In the genomic region with DNA sequence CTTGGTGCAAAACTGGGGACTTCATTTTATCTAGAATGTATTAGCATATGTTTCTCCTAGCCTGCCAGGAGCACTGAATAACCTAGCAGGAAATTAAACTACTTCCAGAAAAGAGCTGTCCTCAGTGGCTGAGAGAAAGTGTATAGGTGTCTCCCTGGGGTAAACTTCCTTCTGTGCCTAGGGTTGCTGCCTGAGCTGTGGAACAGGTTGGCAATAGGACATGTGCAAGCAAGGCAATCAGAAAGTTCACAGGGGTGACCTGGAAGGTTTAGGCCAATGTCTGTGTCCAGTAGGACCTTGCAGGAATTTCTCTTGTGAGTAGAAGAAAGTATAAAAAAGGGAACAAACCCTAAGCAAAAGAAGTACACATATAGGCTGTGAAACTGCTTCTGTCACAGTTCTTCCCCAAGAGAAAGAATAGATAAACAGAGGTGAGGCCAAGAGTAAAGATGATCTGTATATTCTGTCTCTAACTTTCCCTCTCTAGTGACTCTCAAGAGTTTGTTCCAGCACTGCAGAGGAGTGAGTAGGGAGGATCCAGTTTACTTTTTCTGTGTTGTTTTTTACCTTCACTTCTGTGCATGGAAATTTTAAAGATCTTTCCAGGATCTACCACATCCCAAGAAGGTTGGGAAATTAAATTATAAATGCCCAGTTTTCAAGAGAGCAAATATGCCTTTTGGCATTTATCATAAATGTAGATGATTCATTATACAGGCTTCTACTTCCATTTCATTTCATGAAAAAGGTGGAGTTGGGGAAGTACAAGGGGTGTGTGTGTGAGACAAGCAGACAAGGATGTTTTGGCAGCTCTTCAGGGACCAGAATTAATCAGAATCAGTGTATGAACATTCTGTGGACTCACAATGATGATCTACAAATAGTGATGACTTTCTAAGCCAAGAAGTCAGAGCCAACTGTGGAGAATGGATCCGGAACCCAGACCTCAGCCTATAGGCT, we compare ENCODE assay signal across 11 cellular contexts.
DNase-seq lines count a peak whose midpoint lies in the region; ATAC-seq and TF ChIP-seq lines count a peak whose summit lies in the region.
"Had no signal": no experiment of that assay in that cellular context is flagged by ENCODE, and none has a peak within 500 bp of the region (broad histone marks: within the 10 kb centered on the region; RNA-seq: fewer than 3 reads in every experiment).

No MANE protein-coding gene starts in this region.

- peaks cover 86% of the 10 kb centered on the region for H3K4me1 Mint-ChIP-seq in activated naive CD4-positive, alpha-beta T cell treated with anti-CD3 and anti-CD28 coated beads, Interleukin-2, amount 10 ng/mL, durations not matched to agents 7 days and 5 days
- peaks cover 34% of the 10 kb centered on the region for H3K4me1 Mint-ChIP-seq in WTC11
- peaks cover 55% of the 10 kb centered on the region for H3K4me1 Mint-ChIP-seq in stimulated activated memory B cell treated with anti-CD40 and anti-IgM and Interleukin-4, amounts not matched to agents 10 μg/mL and 1 μg/mL and 100 μg/mL, for 72 hours

- H3K27ac Mint-ChIP-seq in activated naive CD4-positive, alpha-beta T cell treated with anti-CD3 and anti-CD28 coated beads, Interleukin-2, amount 10 ng/mL, durations not matched to agents 7 days and 5 days: peak overlapping the region; percentile 85
- H3K27ac Mint-ChIP-seq in WTC11: 0 out of 2 replicates have a peak overlapping the region, but pooled peaks have one; percentile 52
- H3K27ac Mint-ChIP-seq in stimulated activated memory B cell treated with anti-CD40 and anti-IgM and Interleukin-4, amounts not matched to agents 10 μg/mL and 1 μg/mL and 100 μg/mL, for 72 hours: peak overlapping the region; percentile 66

- TF ChIP-seq CTCF in WTC11 (IDR thresholded peaks at IDR 0.05): no peak

- H3K36me3 Mint-ChIP-seq in activated naive CD4-positive, alpha-beta T cell treated with anti-CD3 and anti-CD28 coated beads, Interleukin-2, amount 10 ng/mL, durations not matched to agents 7 days and 5 days: peaks cover 38% of the 10 kb centered on the region
- peaks cover 9% of the 10 kb centered on the region; the same call in 1 of the 2 replicates for H3K36me3 Mint-ChIP-seq in WTC11
- no peaks in the 10 kb centered on the region for H3K36me3 Mint-ChIP-seq in stimulated activated memory B cell treated with anti-CD40 and anti-IgM and Interleukin-4, amounts not matched to agents 10 μg/mL and 1 μg/mL and 100 μg/mL, for 72 hours

- CTCF ChIA-PET in activated naive CD4-positive, alpha-beta T cell treated with anti-CD3 and anti-CD28 coated beads, Interleukin-2, amount 10 ng/mL, durations not matched to agents 7 days and 5 days (lab: Charles Lee): no interaction called here
- CTCF ChIA-PET in WTC11 (lab: Charles Lee): no interaction called here

- H3K4me3 Mint-ChIP-seq in activated naive CD4-positive, alpha-beta T cell treated with anti-CD3 and anti-CD28 coated beads, Interleukin-2, amount 10 ng/mL, durations not matched to agents 7 days and 5 days: no peak overlapping the region
- H3K4me3 Mint-ChIP-seq in WTC11: no peak overlapping the region
- H3K4me3 Mint-ChIP-seq in stimulated activated memory B cell treated with anti-CD40 and anti-IgM and Interleukin-4, amounts not matched to agents 10 μg/mL and 1 μg/mL and 100 μg/mL, for 72 hours: no peak overlapping the region

- DNase-seq in activated naive CD4-positive, alpha-beta T cell treated with anti-CD3 and anti-CD28 coated beads, Interleukin-2, amount 10 ng/mL, durations not matched to agents 7 days and 5 days: no peak
- DNase-seq in activated naive CD4-positive, alpha-beta T cell treated with anti-CD3 and anti-CD28 coated beads, Interleukin-2, amount 50 U/mL, for 16 hours: no peak
- no peak for DNase-seq in WTC11 (ENCODE audit: low spot score)
- peak; percentile 56 for DNase-seq in fibroblast of gingiva (ENCODE audit: low read depth)
- DNase-seq in Ammon's horn (ENCODE audit: low spot score): no peak
- DNase-seq in activated CD4-positive, CD25-positive, alpha-beta regulatory T cell (lab: John Stamatoyannopoulos, UW): no peak
- DNase-seq: Caco-2, left ventricle myocardium superior, NCI-H2081 treated with DMSO at 0.1 percent for 48 hours had no signal

- no peaks in the 10 kb centered on the region for H3K27me3 Mint-ChIP-seq in activated naive CD4-positive, alpha-beta T cell treated with anti-CD3 and anti-CD28 coated beads, Interleukin-2, amount 10 ng/mL, durations not matched to agents 7 days and 5 days
- H3K27me3 Mint-ChIP-seq in WTC11 (ENCODE audit: low read depth): peaks cover 14% of the 10 kb centered on the region
- no peaks in the 10 kb centered on the region for H3K27me3 Mint-ChIP-seq in stimulated activated memory B cell treated with anti-CD40 and anti-IgM and Interleukin-4, amounts not matched to agents 10 μg/mL and 1 μg/mL and 100 μg/mL, for 72 hours

- no peaks in the 10 kb centered on the region for H3K9me3 Mint-ChIP-seq in activated naive CD4-positive, alpha-beta T cell treated with anti-CD3 and anti-CD28 coated beads, Interleukin-2, amount 10 ng/mL, durations not matched to agents 7 days and 5 days
- H3K9me3 Mint-ChIP-seq in WTC11: no peaks in the 10 kb centered on the region
- H3K9me3 Mint-ChIP-seq in stimulated activated memory B cell treated with anti-CD40 and anti-IgM and Interleukin-4, amounts not matched to agents 10 μg/mL and 1 μg/mL and 100 μg/mL, for 72 hours: no peaks in the 10 kb centered on the region

- ATAC-seq in WTC11 (no peak), HG02973 (IDR thresholded peaks at IDR 0.05; ENCODE audit: unreplicated experiment) (no peak)
- ATAC-seq in stimulated activated memory B cell treated with anti-CD40 and anti-IgM and Interleukin-4, amounts not matched to agents 10 μg/mL and 1 μg/mL and 100 μg/mL, for 72 hours: peak; percentile 51
- ATAC-seq: left ventricle myocardium superior had no signal

- POLR2A ChIA-PET in WTC11 (lab: Charles Lee): no interaction called here

TF ChIP-seq in WTC11, 78 proteins besides CTCF, POLR2A, EP300 and RAD21:
- TF ChIP-seq ZBTB43 (CRISPR knock-in tag; IDR thresholded peaks at IDR 0.05) (no peak), ZNF281 (CRISPR knock-in tag; IDR thresholded peaks at IDR 0.05) (no peak), SOX15 (CRISPR knock-in tag; IDR thresholded peaks at IDR 0.05) (no peak), ZNF219 (CRISPR knock-in tag; IDR thresholded peaks at IDR 0.05; ENCODE audit: borderline replicate concordance) (no peak), ZMAT4 (CRISPR knock-in tag; IDR thresholded peaks at IDR 0.05) (no peak), ZNF423 (CRISPR knock-in tag; IDR thresholded peaks at IDR 0.05) (no peak)
- TF ChIP-seq, protein P1, sequence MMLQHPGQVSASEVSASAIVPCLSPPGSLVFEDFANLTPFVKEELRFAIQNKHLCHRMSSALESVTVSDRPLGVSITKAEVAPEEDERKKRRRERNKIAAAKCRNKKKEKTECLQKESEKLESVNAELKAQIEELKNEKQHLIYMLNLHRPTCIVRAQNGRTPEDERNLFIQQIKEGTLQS (CRISPR knock-in tag; conservative IDR thresholded peaks at IDR 0.05): no peak
